In the genomic region with DNA sequence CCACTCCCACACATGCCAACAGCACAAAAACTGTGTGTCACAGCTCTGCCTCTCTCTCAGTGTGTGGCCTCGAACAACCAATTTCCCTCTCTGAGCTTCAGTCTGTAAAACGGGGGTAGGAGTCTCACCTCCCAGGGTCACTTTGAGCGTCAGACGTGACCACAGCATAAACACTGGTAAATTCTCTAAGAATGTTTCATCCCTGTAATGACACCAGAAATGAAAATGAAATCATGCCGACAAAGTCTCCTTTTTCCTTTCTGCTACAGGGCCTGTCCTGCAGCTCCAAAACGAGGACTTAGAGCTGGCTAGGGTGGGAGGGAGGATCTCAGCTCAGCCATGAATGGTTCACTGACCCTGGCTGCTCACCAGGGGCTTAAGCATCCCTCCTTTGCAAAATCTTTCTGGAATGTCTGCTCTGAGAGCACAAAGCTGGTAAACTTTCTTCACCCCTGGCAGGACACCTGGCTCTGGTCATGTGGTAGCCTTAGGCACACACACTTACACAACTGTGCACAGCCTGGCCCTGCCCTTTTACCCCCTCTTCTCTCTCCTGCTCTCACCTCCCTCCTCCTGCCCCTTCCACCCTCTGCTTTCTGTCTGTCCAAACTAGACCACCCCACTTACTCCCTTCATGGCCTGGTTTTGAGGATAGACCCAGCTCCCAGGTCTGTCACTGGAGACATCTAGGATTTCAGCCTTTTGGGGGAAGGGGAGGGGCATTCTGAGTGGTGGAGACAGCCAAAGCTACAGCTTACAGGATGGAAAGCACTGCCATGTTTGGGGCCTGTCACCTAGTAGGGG, we compare ENCODE assay signal across 1 cellular context.
TF ChIP-seq lines count a peak whose summit lies in the region.

No MANE protein-coding gene starts in this region.

TF ChIP-seq in HepG2, 621 proteins besides CTCF, POLR2A, EP300 and RAD21 (continued from another document and continues in another):
- TF ChIP-seq IRX3 (CRISPR knock-in tag; IDR thresholded peaks at IDR 0.05; ENCODE audit: borderline replicate concordance, low read depth) (no peak), IKZF1 (IDR thresholded peaks at IDR 0.05) (no peak), ZHX1 (CRISPR knock-in tag; IDR thresholded peaks at IDR 0.05; ENCODE audit: low read depth) (no peak), SP1 (IDR thresholded peaks at IDR 0.05) (no peak), SP1 (CRISPR knock-in tag; IDR thresholded peaks at IDR 0.05) (no peak), CCDC6 (CRISPR knock-in tag; IDR thresholded peaks at IDR 0.05) (no peak), YEATS4 (CRISPR knock-in tag; IDR thresholded peaks at IDR 0.05; ENCODE audit: borderline replicate concordance) (no peak), CSRNP1 (CRISPR knock-in tag; IDR thresholded peaks at IDR 0.05) (no peak), MYPOP (CRISPR knock-in tag; IDR thresholded peaks at IDR 0.05) (no peak), ZNF136 (CRISPR knock-in tag; IDR thresholded peaks at IDR 0.05; ENCODE audit: low read depth) (no peak), ZNF138 (CRISPR knock-in tag; IDR thresholded peaks at IDR 0.05; ENCODE audit: low read depth) (no peak), SRY (CRISPR knock-in tag; IDR thresholded peaks at IDR 0.05) (no peak), NONO (IDR thresholded peaks at IDR 0.05) (no peak), NONO (CRISPR knock-in tag; conservative IDR thresholded peaks at IDR 0.05) (no peak), GTF3A (CRISPR knock-in tag; conservative IDR thresholded peaks at IDR 0.05) (no peak), NR2F6 (IDR thresholded peaks at IDR 0.05) (peak; percentile 48; the same call in 1 of the 2 replicates), NR2F6 (CRISPR knock-in tag; IDR thresholded peaks at IDR 0.05) (no peak), SNRNP70 (IDR thresholded peaks at IDR 0.05; ENCODE audit: low read depth, low read length) (no peak), FOXM1 (CRISPR knock-in tag; IDR thresholded peaks at IDR 0.05) (no peak), KDM4B (CRISPR knock-in tag; IDR thresholded peaks at IDR 0.05) (no peak), SAP130 (CRISPR knock-in tag; IDR thresholded peaks at IDR 0.05; ENCODE audit: low read depth) (peak; percentile 28; the same call in 1 of the 2 replicates), UBTF (CRISPR knock-in tag; IDR thresholded peaks at IDR 0.05) (no peak), MLLT10 (CRISPR knock-in tag; IDR thresholded peaks at IDR 0.05) (no peak), DPF2 (CRISPR knock-in tag; IDR thresholded peaks at IDR 0.05; ENCODE audit: borderline replicate concordance, low read depth) (no peak), SP2 (CRISPR knock-in tag; IDR thresholded peaks at IDR 0.05) (no peak), ZFP41 (CRISPR knock-in tag; IDR thresholded peaks at IDR 0.05; ENCODE audit: borderline replicate concordance) (no peak), FOXK2 (IDR thresholded peaks at IDR 0.05) (no peak)
- TF ChIP-seq, protein P1, sequence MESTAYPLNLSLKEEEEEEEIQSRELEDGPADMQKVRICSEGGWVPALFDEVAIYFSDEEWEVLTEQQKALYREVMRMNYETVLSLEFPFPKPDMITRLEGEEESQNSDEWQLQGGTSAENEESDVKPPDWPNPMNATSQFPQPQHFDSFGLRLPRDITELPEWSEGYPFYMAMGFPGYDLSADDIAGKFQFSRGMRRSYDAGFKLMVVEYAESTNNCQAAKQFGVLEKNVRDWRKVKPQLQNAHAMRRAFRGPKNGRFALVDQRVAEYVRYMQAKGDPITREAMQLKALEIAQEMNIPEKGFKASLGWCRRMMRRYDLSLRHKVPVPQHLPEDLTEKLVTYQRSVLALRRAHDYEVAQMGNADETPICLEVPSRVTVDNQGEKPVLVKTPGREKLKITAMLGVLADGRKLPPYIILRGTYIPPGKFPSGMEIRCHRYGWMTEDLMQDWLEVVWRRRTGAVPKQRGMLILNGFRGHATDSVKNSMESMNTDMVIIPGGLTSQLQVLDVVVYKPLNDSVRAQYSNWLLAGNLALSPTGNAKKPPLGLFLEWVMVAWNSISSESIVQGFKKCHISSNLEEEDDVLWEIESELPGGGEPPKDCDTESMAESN (CRISPR knock-in tag; conservative IDR thresholded peaks at IDR 0.05), result no peak
- TF ChIP-seq, protein P2, sequence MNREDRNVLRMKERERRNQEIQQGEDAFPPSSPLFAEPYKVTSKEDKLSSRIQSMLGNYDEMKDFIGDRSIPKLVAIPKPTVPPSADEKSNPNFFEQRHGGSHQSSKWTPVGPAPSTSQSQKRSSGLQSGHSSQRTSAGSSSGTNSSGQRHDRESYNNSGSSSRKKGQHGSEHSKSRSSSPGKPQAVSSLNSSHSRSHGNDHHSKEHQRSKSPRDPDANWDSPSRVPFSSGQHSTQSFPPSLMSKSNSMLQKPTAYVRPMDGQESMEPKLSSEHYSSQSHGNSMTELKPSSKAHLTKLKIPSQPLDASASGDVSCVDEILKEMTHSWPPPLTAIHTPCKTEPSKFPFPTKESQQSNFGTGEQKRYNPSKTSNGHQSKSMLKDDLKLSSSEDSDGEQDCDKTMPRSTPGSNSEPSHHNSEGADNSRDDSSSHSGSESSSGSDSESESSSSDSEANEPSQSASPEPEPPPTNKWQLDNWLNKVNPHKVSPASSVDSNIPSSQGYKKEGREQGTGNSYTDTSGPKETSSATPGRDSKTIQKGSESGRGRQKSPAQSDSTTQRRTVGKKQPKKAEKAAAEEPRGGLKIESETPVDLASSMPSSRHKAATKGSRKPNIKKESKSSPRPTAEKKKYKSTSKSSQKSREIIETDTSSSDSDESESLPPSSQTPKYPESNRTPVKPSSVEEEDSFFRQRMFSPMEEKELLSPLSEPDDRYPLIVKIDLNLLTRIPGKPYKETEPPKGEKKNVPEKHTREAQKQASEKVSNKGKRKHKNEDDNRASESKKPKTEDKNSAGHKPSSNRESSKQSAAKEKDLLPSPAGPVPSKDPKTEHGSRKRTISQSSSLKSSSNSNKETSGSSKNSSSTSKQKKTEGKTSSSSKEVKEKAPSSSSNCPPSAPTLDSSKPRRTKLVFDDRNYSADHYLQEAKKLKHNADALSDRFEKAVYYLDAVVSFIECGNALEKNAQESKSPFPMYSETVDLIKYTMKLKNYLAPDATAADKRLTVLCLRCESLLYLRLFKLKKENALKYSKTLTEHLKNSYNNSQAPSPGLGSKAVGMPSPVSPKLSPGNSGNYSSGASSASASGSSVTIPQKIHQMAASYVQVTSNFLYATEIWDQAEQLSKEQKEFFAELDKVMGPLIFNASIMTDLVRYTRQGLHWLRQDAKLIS (CRISPR knock-in tag; IDR thresholded peaks at IDR 0.05), result 0 out of 2 replicates have a peak, but pooled peaks have one; percentile 50
- TF ChIP-seq, protein P3, sequence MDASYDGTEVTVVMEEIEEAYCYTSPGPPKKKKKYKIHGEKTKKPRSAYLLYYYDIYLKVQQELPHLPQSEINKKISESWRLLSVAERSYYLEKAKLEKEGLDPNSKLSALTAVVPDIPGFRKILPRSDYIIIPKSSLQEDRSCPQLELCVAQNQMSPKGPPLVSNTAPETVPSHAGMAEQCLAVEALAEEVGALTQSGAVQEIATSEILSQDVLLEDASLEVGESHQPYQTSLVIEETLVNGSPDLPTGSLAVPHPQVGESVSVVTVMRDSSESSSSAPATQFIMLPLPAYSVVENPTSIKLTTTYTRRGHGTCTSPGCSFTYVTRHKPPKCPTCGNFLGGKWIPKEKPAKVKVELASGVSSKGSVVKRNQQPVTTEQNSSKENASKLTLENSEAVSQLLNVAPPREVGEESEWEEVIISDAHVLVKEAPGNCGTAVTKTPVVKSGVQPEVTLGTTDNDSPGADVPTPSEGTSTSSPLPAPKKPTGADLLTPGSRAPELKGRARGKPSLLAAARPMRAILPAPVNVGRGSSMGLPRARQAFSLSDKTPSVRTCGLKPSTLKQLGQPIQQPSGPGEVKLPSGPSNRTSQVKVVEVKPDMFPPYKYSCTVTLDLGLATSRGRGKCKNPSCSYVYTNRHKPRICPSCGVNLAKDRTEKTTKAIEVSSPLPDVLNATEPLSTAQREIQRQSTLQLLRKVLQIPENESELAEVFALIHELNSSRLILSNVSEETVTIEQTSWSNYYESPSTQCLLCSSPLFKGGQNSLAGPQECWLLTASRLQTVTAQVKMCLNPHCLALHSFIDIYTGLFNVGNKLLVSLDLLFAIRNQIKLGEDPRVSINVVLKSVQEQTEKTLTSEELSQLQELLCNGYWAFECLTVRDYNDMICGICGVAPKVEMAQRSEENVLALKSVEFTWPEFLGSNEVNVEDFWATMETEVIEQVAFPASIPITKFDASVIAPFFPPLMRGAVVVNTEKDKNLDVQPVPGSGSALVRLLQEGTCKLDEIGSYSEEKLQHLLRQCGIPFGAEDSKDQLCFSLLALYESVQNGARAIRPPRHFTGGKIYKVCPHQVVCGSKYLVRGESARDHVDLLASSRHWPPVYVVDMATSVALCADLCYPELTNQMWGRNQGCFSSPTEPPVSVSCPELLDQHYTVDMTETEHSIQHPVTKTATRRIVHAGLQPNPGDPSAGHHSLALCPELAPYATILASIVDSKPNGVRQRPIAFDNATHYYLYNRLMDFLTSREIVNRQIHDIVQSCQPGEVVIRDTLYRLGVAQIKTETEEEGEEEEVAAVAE (CRISPR knock-in tag; IDR thresholded peaks at IDR 0.05; ENCODE audit: borderline replicate concordance), result no peak; the same call in 1 of the 2 replicates
- TF ChIP-seq, protein P4, sequence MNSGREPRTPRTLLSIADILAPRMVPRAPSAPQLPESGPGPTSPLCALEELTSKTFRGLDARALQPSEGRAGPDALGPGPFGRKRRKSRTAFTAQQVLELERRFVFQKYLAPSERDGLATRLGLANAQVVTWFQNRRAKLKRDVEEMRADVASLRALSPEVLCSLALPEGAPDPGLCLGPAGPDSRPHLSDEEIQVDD (CRISPR knock-in tag; IDR thresholded peaks at IDR 0.05; ENCODE audit: borderline replicate concordance), result no peak
- TF ChIP-seq, protein P5, sequence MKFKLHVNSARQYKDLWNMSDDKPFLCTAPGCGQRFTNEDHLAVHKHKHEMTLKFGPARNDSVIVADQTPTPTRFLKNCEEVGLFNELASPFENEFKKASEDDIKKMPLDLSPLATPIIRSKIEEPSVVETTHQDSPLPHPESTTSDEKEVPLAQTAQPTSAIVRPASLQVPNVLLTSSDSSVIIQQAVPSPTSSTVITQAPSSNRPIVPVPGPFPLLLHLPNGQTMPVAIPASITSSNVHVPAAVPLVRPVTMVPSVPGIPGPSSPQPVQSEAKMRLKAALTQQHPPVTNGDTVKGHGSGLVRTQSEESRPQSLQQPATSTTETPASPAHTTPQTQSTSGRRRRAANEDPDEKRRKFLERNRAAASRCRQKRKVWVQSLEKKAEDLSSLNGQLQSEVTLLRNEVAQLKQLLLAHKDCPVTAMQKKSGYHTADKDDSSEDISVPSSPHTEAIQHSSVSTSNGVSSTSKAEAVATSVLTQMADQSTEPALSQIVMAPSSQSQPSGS (CRISPR knock-in tag; IDR thresholded peaks at IDR 0.05), result 0 out of 2 replicates have a peak, but pooled peaks have one; percentile 16
